In genomic region chr3:141439589-141439988, GRCh38 we compare ENCODE assay signal across 15 cellular contexts. TPM values are rescaled to one million over a fixed set of nuclear protein-coding genes. Genes with fewer than 3 reads are reported as not detected.
DNase-seq lines count a peak whose midpoint lies in the region; ATAC-seq and TF ChIP-seq lines count a peak whose summit lies in the region.
"Had no signal": no experiment of that assay in that cellular context is flagged by ENCODE, and none has a peak within 500 bp of the region (broad histone marks: within the 10 kb centered on the region; RNA-seq: fewer than 3 reads in every experiment).

No MANE protein-coding gene starts in this region.

- peaks cover 10 to 25% of the 10 kb centered on the region in 2 donors for H3K4me1 ChIP-seq in left lung

- H3K4me3 Mint-ChIP-seq in activated CD4-positive, alpha-beta T cell treated with anti-CD3 and anti-CD28 coated beads for 36 hours = no peak overlapping the region
- no peak overlapping the region for H3K4me3 Mint-ChIP-seq in activated naive CD8-positive, alpha-beta T cell treated with anti-CD3 and anti-CD28 coated beads for 36 hours
- H3K4me3 Mint-ChIP-seq in stimulated activated naive B cell treated with anti-CD40 and anti-IgM and Interleukin-4, amounts not matched to agents 10 μg/mL and 1 μg/mL and 100 μg/mL, for 72 hours = no peak overlapping the region
- H3K4me3 Mint-ChIP-seq: endodermal cell; naive thymus-derived CD4-positive, alpha-beta T cell had no signal

- H3K27me3 Mint-ChIP-seq in activated CD4-positive, alpha-beta T cell treated with anti-CD3 and anti-CD28 coated beads for 36 hours = no peaks in the 10 kb centered on the region
- H3K27me3 Mint-ChIP-seq in activated naive CD8-positive, alpha-beta T cell treated with anti-CD3 and anti-CD28 coated beads for 36 hours = no peaks in the 10 kb centered on the region
- H3K27me3 Mint-ChIP-seq in stimulated activated naive B cell treated with anti-CD40 and anti-IgM and Interleukin-4, amounts not matched to agents 10 μg/mL and 1 μg/mL and 100 μg/mL, for 72 hours = no peaks in the 10 kb centered on the region
- H3K27me3 Mint-ChIP-seq: naive thymus-derived CD4-positive, alpha-beta T cell had no signal

- no peak overlapping the region for H3K4me3 ChIP-seq in left lung

- CTCF ChIA-PET in activated CD4-positive, alpha-beta T cell treated with anti-CD3 and anti-CD28 coated beads for 36 hours (lab: Charles Lee) = interaction anchor here (1.0 to 5.4 kb wide), 16 partner anchors 10 to 172 kb away, joined by 3 to 43 read pairs (median 8); no protein-coding TSS in a partner anchor

- POLR2A ChIA-PET in activated CD4-positive, alpha-beta T cell treated with anti-CD3 and anti-CD28 coated beads for 36 hours (lab: Charles Lee) = interaction anchor here (0.6 kb wide), 1 partner anchor 9 kb away, joined by 5 read pairs; no protein-coding TSS in a partner anchor

- DNase-seq in activated CD4-positive, alpha-beta T cell treated with anti-CD3 and anti-CD28 coated beads for 36 hours = no peak
- DNase-seq in activated CD4-positive, alpha-beta T cell treated with anti-CD3 and anti-CD28 coated beads, Interleukin-2, amount 50 U/mL, for 4 hours = no peak
- no peak for DNase-seq in activated naive CD8-positive, alpha-beta T cell treated with anti-CD3 and anti-CD28 coated beads for 36 hours
- DNase-seq in left lung (no peak), AG08395 (ENCODE audit: low spot score) (no peak), HT-29 (ENCODE audit: low spot score) (no peak)
- no peak for DNase-seq in stimulated activated naive B cell treated with anti-CD40 and anti-IgM and Interleukin-4, amounts not matched to agents 10 μg/mL and 1 μg/mL and 100 μg/mL, for 72 hours
- DNase-seq: 8988T; DMS79; endodermal cell; Kasumi-1; naive thymus-derived CD4-positive, alpha-beta T cell; NCI-H2227 treated with DMSO at 0.1 percent for 48 hours had no signal

- H3K27ac Mint-ChIP-seq in activated CD4-positive, alpha-beta T cell treated with anti-CD3 and anti-CD28 coated beads for 36 hours = peak overlapping the region; percentile 62
- peak overlapping the region; percentile 14 for H3K27ac Mint-ChIP-seq in activated naive CD8-positive, alpha-beta T cell treated with anti-CD3 and anti-CD28 coated beads for 36 hours
- peak overlapping the region; percentile 80 for H3K27ac Mint-ChIP-seq in stimulated activated naive B cell treated with anti-CD40 and anti-IgM and Interleukin-4, amounts not matched to agents 10 μg/mL and 1 μg/mL and 100 μg/mL, for 72 hours
- H3K27ac Mint-ChIP-seq: endodermal cell had no signal

- H3K9me3 Mint-ChIP-seq in activated CD4-positive, alpha-beta T cell treated with anti-CD3 and anti-CD28 coated beads for 36 hours (ENCODE audit: low read depth) = no peaks in the 10 kb centered on the region
- no peaks in the 10 kb centered on the region for H3K9me3 Mint-ChIP-seq in activated naive CD8-positive, alpha-beta T cell treated with anti-CD3 and anti-CD28 coated beads for 36 hours
- no peaks in the 10 kb centered on the region for H3K9me3 Mint-ChIP-seq in stimulated activated naive B cell treated with anti-CD40 and anti-IgM and Interleukin-4, amounts not matched to agents 10 μg/mL and 1 μg/mL and 100 μg/mL, for 72 hours
- H3K9me3 Mint-ChIP-seq: endodermal cell; naive thymus-derived CD4-positive, alpha-beta T cell had no signal

- H3K36me3 ChIP-seq in left lung = peaks cover 0 to 34% of the 10 kb centered on the region in 2 donors

- peak overlapping the region; percentile 4 to 55 for H3K27ac ChIP-seq in left lung
- H3K27ac ChIP-seq: RWPE1 had no signal

- peak; percentile 33 for ATAC-seq in activated CD4-positive, alpha-beta T cell treated with anti-CD3 and anti-CD28 coated beads for 36 hours
- ATAC-seq in left lung (no peak), HG03521 (IDR thresholded peaks at IDR 0.05; ENCODE audit: unreplicated experiment) (no peak)
- ATAC-seq in stimulated activated naive B cell treated with anti-CD40 and anti-IgM and Interleukin-4, amounts not matched to agents 10 μg/mL and 1 μg/mL and 100 μg/mL, for 72 hours (replicated peaks) = no peak
- ATAC-seq: naive thymus-derived CD4-positive, alpha-beta T cell had no signal

- H3K4me1 Mint-ChIP-seq in activated CD4-positive, alpha-beta T cell treated with anti-CD3 and anti-CD28 coated beads for 36 hours = peaks cover 26% of the 10 kb centered on the region
- peaks cover 20% of the 10 kb centered on the region for H3K4me1 Mint-ChIP-seq in activated naive CD8-positive, alpha-beta T cell treated with anti-CD3 and anti-CD28 coated beads for 36 hours
- H3K4me1 Mint-ChIP-seq in stimulated activated naive B cell treated with anti-CD40 and anti-IgM and Interleukin-4, amounts not matched to agents 10 μg/mL and 1 μg/mL and 100 μg/mL, for 72 hours = peaks cover 14 to 27% of the 10 kb centered on the region in 2 donors

- no peak for TF ChIP-seq CTCF in left lung (IDR thresholded peaks at IDR 0.05)

- peaks cover 15% of the 10 kb centered on the region for H3K36me3 Mint-ChIP-seq in activated CD4-positive, alpha-beta T cell treated with anti-CD3 and anti-CD28 coated beads for 36 hours (ENCODE audit: low read depth)
- H3K36me3 Mint-ChIP-seq in activated naive CD8-positive, alpha-beta T cell treated with anti-CD3 and anti-CD28 coated beads for 36 hours = peaks cover 8% of the 10 kb centered on the region
- peaks cover 27 to 45% of the 10 kb centered on the region in 2 donors for H3K36me3 Mint-ChIP-seq in stimulated activated naive B cell treated with anti-CD40 and anti-IgM and Interleukin-4, amounts not matched to agents 10 μg/mL and 1 μg/mL and 100 μg/mL, for 72 hours

- no peaks in the 10 kb centered on the region for H3K9me3 ChIP-seq in left lung

- intact Hi-C loops in activated CD4-positive, alpha-beta T cell treated with anti-CD3 and anti-CD28 coated beads for 36 hours (cut with DNase I, micrococcal nuclease) = no loop called here
- intact Hi-C loops in left lung (cut with DNase I) = no loop called here

- no peaks in the 10 kb centered on the region for H3K27me3 ChIP-seq in left lung

RNA-seq across cellular contexts. Expression of gene RASA2, which starts 47.2 kb away (rescaled TPM):
- total RNA-seq in activated CD4-positive, alpha-beta T cell treated with anti-CD3 and anti-CD28 coated beads for 36 hours = 10 to 100 TPM; 30.8 to 32.0 TPM
- total RNA-seq in activated naive CD8-positive, alpha-beta T cell treated with anti-CD3 and anti-CD28 coated beads for 36 hours = 10 to 100 TPM; 36.1 to 40.2 TPM
- 10 to 100 TPM; 17.2 to 23.3 TPM for total RNA-seq in left lung
- total RNA-seq in HT-29 (2014; rRNA removed; shearing (Covaris generic)) = 2.7 and 3.0 TPM in 2 replicates

Comparison
In these comparisons a context has a peak if more than half of its experiments do, and no peak if none do; other contexts are left out.
1. H3K27ac Mint-ChIP-seq: peak in every context shown above with its lines; median percentile 80 in stimulated activated naive B cell treated with anti-CD40 and anti-IgM and Interleukin-4, amounts not matched to agents 10 μg/mL and 1 μg/mL and 100 μg/mL, for 72 hours; 62 in activated CD4-positive, alpha-beta T cell treated with anti-CD3 and anti-CD28 coated beads for 36 hours; 14 in activated naive CD8-positive, alpha-beta T cell treated with anti-CD3 and anti-CD28 coated beads for 36 hours.